In the genomic region with DNA sequence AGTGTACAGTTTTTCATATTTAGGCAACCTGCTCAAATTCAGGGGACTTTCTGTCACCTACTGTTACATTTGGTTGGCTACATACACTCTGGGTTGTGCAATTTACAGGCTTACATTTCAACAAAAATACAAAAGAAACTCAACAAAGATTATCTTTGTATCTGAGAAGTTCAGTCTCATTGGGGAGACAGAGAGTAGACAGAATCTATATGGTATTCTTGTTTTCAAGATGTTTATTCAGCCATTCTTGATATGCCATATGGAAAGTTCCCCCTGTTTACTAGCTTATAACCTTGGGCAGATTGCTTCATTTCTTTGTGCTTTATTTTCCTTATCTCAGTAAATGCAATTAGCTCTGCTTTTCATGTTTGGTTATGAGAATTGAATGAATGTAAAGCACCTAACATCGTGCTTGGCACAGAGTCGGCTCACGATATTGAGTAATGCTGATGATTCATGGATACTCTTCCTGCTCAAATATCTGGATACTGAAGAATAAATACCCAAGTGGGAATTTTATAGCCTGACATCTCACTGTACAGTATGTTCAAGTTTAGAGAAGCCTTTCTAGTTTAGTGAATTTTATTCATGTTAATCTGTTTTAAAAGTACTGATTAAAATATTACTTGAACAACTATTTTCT, we compare ENCODE assay signal across 17 cellular contexts.
DNase-seq lines count a peak whose midpoint lies in the region; FAIRE-seq and TF ChIP-seq lines count a peak whose summit lies in the region.
"Had no signal": no experiment of that assay in that cellular context is flagged by ENCODE, and none has a peak within 500 bp of the region (broad histone marks: within the 10 kb centered on the region; RNA-seq: fewer than 3 reads in every experiment).

No MANE protein-coding gene starts in this region.

- DNase-seq in EH (ENCODE audit: low read depth) (peak; percentile 78), RCC 7860 (ENCODE audit: low spot score) (no peak), epithelial cell of esophagus (ENCODE audit: low read depth) (peak; percentile 83), pulmonary artery endothelial cell (ENCODE audit: low read depth, low spot score) (peak; percentile 48), NCI-H128 (lab: John Stamatoyannopoulos, UW; ENCODE audit: unreplicated experiment) (no peak), DMS53 treated with DMSO at 0.1 percent for 48 hours (lab: John Stamatoyannopoulos, UW; ENCODE audit: unreplicated experiment) (no peak), GM20000 (ENCODE audit: low spot score) (no peak)
- DNase-seq in stimulated activated naive CD4-positive, alpha-beta T cell treated with Interleukin-2 at 50 U/mL for 16 hours (lab: John Stamatoyannopoulos, UW): no peak
- DNase-seq: amygdala; CD4-positive, CD25-positive, alpha-beta regulatory T cell; GDM1; heart right ventricle; NCI-H2029 treated with DMSO at 0.1 percent for 48 hours; psoas muscle; SHP77 had no signal

- TF ChIP-seq CTCF in epithelial cell of esophagus (IDR thresholded peaks at IDR 0.05; ENCODE audit: insufficient read depth, low read depth, low read length, missing control alignments) (no peak), GM20000 (IDR thresholded peaks at IDR 0.05; ENCODE audit: extremely low read depth, missing control alignments) (no peak)

- no peak overlapping the region for H3K4me3 ChIP-seq in epithelial cell of esophagus (ENCODE audit: low read length)
- H3K4me3 ChIP-seq: HAP-1, heart right ventricle, psoas muscle had no signal

- peak; percentile 54 for FAIRE-seq in RCC 7860 (lab: Jason Lieb, UNC)
- FAIRE-seq: GM18507 had no signal

Comparison
In these comparisons a context has a peak if more than half of its experiments do, and no peak if none do; other contexts are left out.
1. DNase-seq: peak in EH (single experiment), epithelial cell of esophagus (single experiment) and pulmonary artery endothelial cell (single experiment); none in RCC 7860 (single experiment), stimulated activated naive CD4-positive, alpha-beta T cell treated with Interleukin-2 at 50 U/mL for 16 hours (single experiment), NCI-H128 (single experiment), DMS53 treated with DMSO at 0.1 percent for 48 hours (single experiment) and GM20000 (single experiment).